Comparison of ENCODE assay signal across 20 cellular contexts in the genomic region with DNA sequence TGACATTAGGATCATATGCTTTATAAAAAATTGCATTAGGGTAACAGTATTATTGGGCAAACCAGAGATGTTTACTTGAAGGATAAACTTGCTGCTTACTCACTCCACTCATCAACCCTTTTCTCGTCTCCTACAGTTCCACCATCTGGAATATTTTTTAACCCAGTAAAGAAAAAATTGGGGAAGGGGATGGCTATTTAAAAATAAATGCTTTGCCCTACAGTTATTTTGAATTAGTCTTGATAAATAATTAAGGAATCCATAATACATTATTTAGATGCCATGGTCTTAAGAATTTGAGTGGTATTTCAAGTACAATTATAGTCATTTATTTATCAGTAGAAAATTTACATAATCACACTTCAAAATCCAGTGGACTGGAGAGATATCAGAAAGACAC.
"Had no signal": no experiment of that assay in that cellular context is flagged by ENCODE, and none has a peak within 500 bp of the region (broad histone marks: within the 10 kb centered on the region; RNA-seq: fewer than 3 reads in every experiment).

No MANE protein-coding gene starts in this region.

- DNase-seq: esophagus squamous epithelium; foreskin fibroblast; head of caudate nucleus; kidney; left colon; mesendoderm; naive B cell; nephron progenitor cell; small intestine; stimulated activated CD4-positive, alpha-beta T cell treated with anti-CD3 and anti-CD28 coated beads, Interleukin-12 subunit alpha, Interleukin-12 subunit beta, amount 100 ng/mL, for 4 hours; stimulated activated naive CD4-positive, alpha-beta T cell; stomach; tibial artery; upper lobe of left lung; uterus had no signal

- H3K27ac ChIP-seq: esophagus squamous epithelium, gastroesophageal sphincter, hepatocyte, neutrophil, right atrium auricular region, stomach, suprapubic skin, tibial artery, upper lobe of left lung, uterus had no signal
